ENCODE assay signal across 7 cellular contexts in the genomic region with DNA sequence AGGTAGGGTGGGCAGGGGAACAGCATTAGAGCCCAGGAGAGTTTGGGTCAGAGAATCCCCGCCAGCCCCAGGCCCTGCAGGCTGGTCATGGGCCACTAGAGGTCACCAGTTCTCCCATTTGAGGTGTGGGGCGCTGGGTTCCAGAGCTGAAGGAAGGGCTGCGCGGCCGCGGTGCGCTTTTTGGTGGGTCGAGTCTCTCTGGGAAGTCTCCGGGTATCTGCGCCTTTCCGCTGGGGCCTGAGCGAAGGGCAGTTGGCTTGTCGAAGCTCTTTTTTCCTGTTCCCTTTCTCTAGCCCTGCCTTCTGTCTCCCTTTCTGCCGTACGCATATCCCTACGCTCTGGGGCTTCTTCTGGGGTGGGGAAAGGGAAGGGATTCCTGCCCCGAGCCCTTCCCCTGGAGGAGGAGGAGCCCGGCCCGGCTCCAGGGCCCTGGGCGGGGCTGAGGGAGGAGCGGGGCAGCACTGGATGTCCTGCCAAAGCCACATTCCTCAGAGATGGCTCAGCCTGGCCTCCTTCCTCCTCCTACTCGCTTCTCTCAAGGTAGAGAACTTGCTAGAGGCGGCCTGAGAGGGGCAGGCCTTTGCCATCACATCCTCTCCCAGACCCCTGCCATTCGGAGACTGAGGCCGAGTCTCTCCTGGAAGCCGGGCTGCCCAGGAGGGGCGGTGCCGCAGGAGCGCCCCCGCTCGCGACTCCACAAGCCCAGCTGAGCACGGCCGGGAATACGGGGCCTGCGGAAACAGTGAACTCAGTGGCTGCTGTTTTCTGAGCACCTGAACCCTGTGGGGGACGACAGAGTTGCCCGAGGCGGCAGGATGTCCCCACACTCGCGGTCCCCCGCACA. TPM values are rescaled to one million over a fixed set of nuclear protein-coding genes. Genes with fewer than 3 reads are reported as not detected.
A peak's percentile ranks its signal among the peaks of the same experiment; 100 is the strongest.
DNase-seq lines count a peak whose midpoint lies in the region; FAIRE-seq and TF ChIP-seq lines count a peak whose summit lies in the region.

No MANE protein-coding gene starts in this region.

- peaks cover 4% of the 10 kb centered on the region for H3K79me2 ChIP-seq in endothelial cell of umbilical vein (ENCODE audit: control insufficient read depth, insufficient read depth, low read length)

- H3K9ac ChIP-seq in NT2/D1 (ENCODE audit: insufficient read length, low read depth) (peak overlapping the region; percentile 98), endothelial cell of umbilical vein (replicated peaks; ENCODE audit: extremely low read depth, insufficient read depth, low read length) (peak overlapping the region; percentile 98)

- no peaks in the 10 kb centered on the region for H4K20me1 ChIP-seq in endothelial cell of umbilical vein (replicated peaks; ENCODE audit: control insufficient read depth, extremely low read depth, insufficient read depth, low read length)

- peak overlapping the region; percentile 76 for H3K4me2 ChIP-seq in endothelial cell of umbilical vein (ENCODE audit: insufficient read depth, low read length)

- H3K4me1 ChIP-seq in NT2/D1 (ENCODE audit: insufficient read depth, insufficient read length) (peaks cover 20% of the 10 kb centered on the region), endothelial cell of umbilical vein (ENCODE audit: control insufficient read depth, extremely low read depth, insufficient read depth, low read length) (peaks cover 52% of the 10 kb centered on the region)

- peak; percentile 75 to 94 for TF ChIP-seq CTCF in endothelial cell of umbilical vein (IDR thresholded peaks at IDR 0.05; ENCODE audit: extremely low read depth in 1 of 2, insufficient read depth in 1 of 2, low read depth in 1 of 2, low read length in 2 of 2)

- H3K27ac ChIP-seq in endothelial cell of umbilical vein (ENCODE audit: insufficient read depth, low read depth, low read length): peak overlapping the region; percentile 99

- TF ChIP-seq POLR2A in GM15510 (IDR thresholded peaks at IDR 0.05; ENCODE audit: borderline replicate concordance, extremely low read depth, insufficient read length) (peak; percentile 62), endothelial cell of umbilical vein (IDR thresholded peaks at IDR 0.05; ENCODE audit: low read depth, low read length) (peak; percentile 75)

- H3K36me3 ChIP-seq in NT2/D1 (ENCODE audit: insufficient read depth, insufficient read length, low read length) (peaks cover 54% of the 10 kb centered on the region), endothelial cell of umbilical vein (ENCODE audit: control insufficient read depth in 2 of 2, extremely low read depth in 1 of 2, insufficient read depth in 2 of 2, low read length in 2 of 2) (no peaks in the 10 kb centered on the region)

- H3K4me3 ChIP-seq in NT2/D1 (ENCODE audit: insufficient read length, low read depth) (peak overlapping the region; percentile 58), endothelial cell of umbilical vein (replicated peaks in 1 of 3; ENCODE audit: insufficient read depth in 1 of 3, low read depth in 1 of 3, low read length in 3 of 3) (peak overlapping the region; percentile 24 to 51 (median 41))

- peak overlapping the region; percentile 42 for H2AFZ ChIP-seq in endothelial cell of umbilical vein (ENCODE audit: low read depth, low read length)

- dilution Hi-C loops in endothelial cell of umbilical vein (cut with MboI; ENCODE audit: extremely low pct_ligation_motif_present, low sequenced_read_pairs): no loop called here

- H3K9me1 ChIP-seq in endothelial cell of umbilical vein (replicated peaks; ENCODE audit: control insufficient read depth, extremely low read depth, insufficient read depth, low read length): no peaks in the 10 kb centered on the region

- H3K9me3 ChIP-seq in NT2/D1 (ENCODE audit: insufficient read depth, low read length): no peaks in the 10 kb centered on the region
- H3K9me3 ChIP-seq in endothelial cell of umbilical vein (replicated peaks; ENCODE audit: control insufficient read depth, insufficient read depth, low read length): no peaks in the 10 kb centered on the region

- peak; percentile 100 for FAIRE-seq in endothelial cell of umbilical vein (lab: Jason Lieb, UNC)

- DNase-seq in HS-27A (ENCODE audit: low read depth) (peak; percentile 95), NT2/D1 (ENCODE audit: low read depth, low spot score) (peak; percentile 99), activated T-cell treated with anti-CD3 and anti-CD28 coated beads for 24 hours (ENCODE audit: low read depth) (peak; percentile 79), endothelial cell of umbilical vein (ENCODE audit: low read depth, low spot score) (peak; percentile 99), middle frontal gyrus (ENCODE audit: extremely low spot score, low spot score) (peak; percentile 44)
- DNase-seq in stimulated activated CD8-positive, alpha-beta memory T cell treated with anti-CD3 and anti-CD28 coated beads, Interleukin-15, amount 100 ng/mL, for 48 hours (ENCODE audit: low read depth in 2 of 2): peak; percentile 77 to 80

- no peaks in the 10 kb centered on the region for H3K27me3 ChIP-seq in NT2/D1 (ENCODE audit: insufficient read depth, insufficient read length)
- H3K27me3 ChIP-seq in endothelial cell of umbilical vein (ENCODE audit: control insufficient read depth in 2 of 2, insufficient read depth in 2 of 2, low read length in 2 of 2): no peaks in the 10 kb centered on the region

- CTCF ChIA-PET in endothelial cell of umbilical vein (lab: Charles Lee): interaction anchor here (0.6 to 13.9 kb wide), 19 partner anchors 10 to 361 kb away, joined by 3 to 288 read pairs (median 6); a partner anchor contains a TSS

- BruUV-seq in endothelial cell of umbilical vein (replicated peaks; lab: Mats Ljungman, UMichigan): TSS peak; percentile 94

- intact Hi-C loops in endothelial cell of umbilical vein (cut with micrococcal nuclease): loop anchor here (1.0 to 5.0 kb wide), 11 partner anchors 9 to 361 kb away; a partner anchor contains a TSS

- POLR2A ChIA-PET in endothelial cell of umbilical vein (lab: Charles Lee): interaction anchor here (0.6 to 3.1 kb wide), 8 partner anchors 9 to 203 kb away, joined by 3 to 39 read pairs (median 4); a partner anchor contains a TSS

TF ChIP-seq in endothelial cell of umbilical vein, 7 proteins besides CTCF, POLR2A, EP300 and RAD21:
- TF ChIP-seq, protein P1, sequence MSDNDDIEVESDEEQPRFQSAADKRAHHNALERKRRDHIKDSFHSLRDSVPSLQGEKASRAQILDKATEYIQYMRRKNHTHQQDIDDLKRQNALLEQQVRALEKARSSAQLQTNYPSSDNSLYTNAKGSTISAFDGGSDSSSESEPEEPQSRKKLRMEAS (IDR thresholded peaks at IDR 0.05; ENCODE audit: insufficient read depth, insufficient read length): no peak
- no peak for TF ChIP-seq GATA2 (IDR thresholded peaks at IDR 0.05; ENCODE audit: insufficient read depth, insufficient read length, low read depth, low read length)
- TF ChIP-seq EZH2 (IDR thresholded peaks at IDR 0.05; ENCODE audit: borderline replicate concordance, low read depth, low read length, severe bottlenecking): no peak
- TF ChIP-seq MYC (IDR thresholded peaks at IDR 0.05; ENCODE audit: low read depth, low read length): no peak
- TF ChIP-seq FOS (IDR thresholded peaks at IDR 0.05; ENCODE audit: borderline replicate concordance, insufficient read depth, low read length): peak; percentile 82
- peak; percentile 79 for TF ChIP-seq POLR2AphosphoS5 (IDR thresholded peaks at IDR 0.05; ENCODE audit: insufficient read depth, low read depth, low read length)
- TF ChIP-seq JUN (IDR thresholded peaks at IDR 0.05; ENCODE audit: borderline replicate concordance, insufficient read depth, insufficient read length, low read depth): peak; percentile 24

RNA-seq across cellular contexts. Expression of a gene that starts 12.0 kb away (rescaled TPM):
- total RNA-seq in endothelial cell of umbilical vein: 0.37 and 0.73 TPM in 2 replicates
- polyA plus RNA-seq in endothelial cell of umbilical vein: 0.96 and 1.0 TPM in 2 replicates
- polyA plus RNA-seq in endothelial cell of umbilical vein (2011; cell fraction: cytosol; rRNA removed): 0.67 and 0.75 TPM in 2 replicates
- polyA plus RNA-seq in endothelial cell of umbilical vein (2011; cell fraction: nucleus; rRNA removed): 0.63 and 0.74 TPM in 2 replicates
- polyA plus RNA-seq in endothelial cell of umbilical vein (2012): 3.0 and 3.6 TPM in 2 replicates
- polyA minus RNA-seq in endothelial cell of umbilical vein: 2.5 and 4.0 TPM in 2 replicates
- polyA minus RNA-seq in endothelial cell of umbilical vein (2011; cell fraction: cytosol; rRNA and poly(A)+ RNA removed): 2.8 TPM
- 0.58 TPM in 1 of 2 replicates, not detected in the other for polyA minus RNA-seq in endothelial cell of umbilical vein (2011; cell fraction: nucleus; rRNA and poly(A)+ RNA removed)

RNA-seq across cellular contexts. Expression of a gene that starts 18.2 kb away (rescaled TPM):
- 186 and 212 TPM in 2 replicates for total RNA-seq in endothelial cell of umbilical vein
- 63.9 and 87.3 TPM in 2 replicates for polyA plus RNA-seq in endothelial cell of umbilical vein
- 71.3 and 83.7 TPM in 2 replicates for polyA plus RNA-seq in endothelial cell of umbilical vein (2011; cell fraction: cytosol; rRNA removed)
- 334 and 381 TPM in 2 replicates for polyA plus RNA-seq in endothelial cell of umbilical vein (2011; cell fraction: nucleus; rRNA removed)
- polyA plus RNA-seq in endothelial cell of umbilical vein (2012): 120 and 171 TPM in 2 replicates
- polyA minus RNA-seq in endothelial cell of umbilical vein: 129 and 158 TPM in 2 replicates
- polyA minus RNA-seq in endothelial cell of umbilical vein (2011; cell fraction: cytosol; rRNA and poly(A)+ RNA removed): 105 TPM
- 263 and 290 TPM in 2 replicates for polyA minus RNA-seq in endothelial cell of umbilical vein (2011; cell fraction: nucleus; rRNA and poly(A)+ RNA removed)

RNA-seq across cellular contexts. Expression of a gene that starts 45.7 kb away (rescaled TPM):
- not detected in 2 replicates for total RNA-seq in endothelial cell of umbilical vein
- not detected in 2 replicates for polyA plus RNA-seq in endothelial cell of umbilical vein
- not detected in 2 replicates for polyA plus RNA-seq in endothelial cell of umbilical vein (2011; cell fraction: cytosol; rRNA removed)
- polyA plus RNA-seq in endothelial cell of umbilical vein (2011; cell fraction: nucleus; rRNA removed): not detected in 2 replicates
- polyA plus RNA-seq in endothelial cell of umbilical vein (2012): not detected in 2 replicates
- 0.42 TPM in 1 of 2 replicates, not detected in the other for polyA minus RNA-seq in endothelial cell of umbilical vein
- not detected for polyA minus RNA-seq in endothelial cell of umbilical vein (2011; cell fraction: cytosol; rRNA and poly(A)+ RNA removed)
- not detected in 2 replicates for polyA minus RNA-seq in endothelial cell of umbilical vein (2011; cell fraction: nucleus; rRNA and poly(A)+ RNA removed)

RNA-seq across cellular contexts. Expression of a gene that starts 53.3 kb away (rescaled TPM):
- total RNA-seq in endothelial cell of umbilical vein: 7.2 and 7.3 TPM in 2 replicates
- 16.6 and 20.5 TPM in 2 replicates for polyA plus RNA-seq in endothelial cell of umbilical vein
- polyA plus RNA-seq in endothelial cell of umbilical vein (2011; cell fraction: cytosol; rRNA removed): 8.3 and 10.8 TPM in 2 replicates
- polyA plus RNA-seq in endothelial cell of umbilical vein (2011; cell fraction: nucleus; rRNA removed): 12.9 and 14.6 TPM in 2 replicates
- 8.8 and 12.4 TPM in 2 replicates for polyA plus RNA-seq in endothelial cell of umbilical vein (2012)
- polyA minus RNA-seq in endothelial cell of umbilical vein: 7.0 and 10.2 TPM in 2 replicates
- 3.7 TPM for polyA minus RNA-seq in endothelial cell of umbilical vein (2011; cell fraction: cytosol; rRNA and poly(A)+ RNA removed)
- polyA minus RNA-seq in endothelial cell of umbilical vein (2011; cell fraction: nucleus; rRNA and poly(A)+ RNA removed): 2.5 and 2.9 TPM in 2 replicates

Comparison
In these comparisons a context has a peak if more than half of its experiments do, and no peak if none do; other contexts are left out.
1. Peak in every context shown above with its lines: DNase-seq, H3K4me3 ChIP-seq and H3K27ac ChIP-seq.
2. DNase-seq: peak in every context shown above with its lines; median percentile 99 in NT2/D1; 99 in endothelial cell of umbilical vein; 95 in HS-27A; 79 in activated T-cell treated with anti-CD3 and anti-CD28 coated beads for 24 hours; 78 in stimulated activated CD8-positive, alpha-beta memory T cell treated with anti-CD3 and anti-CD28 coated beads, Interleukin-15, amount 100 ng/mL, for 48 hours; 44 in middle frontal gyrus.